In the genomic region with DNA sequence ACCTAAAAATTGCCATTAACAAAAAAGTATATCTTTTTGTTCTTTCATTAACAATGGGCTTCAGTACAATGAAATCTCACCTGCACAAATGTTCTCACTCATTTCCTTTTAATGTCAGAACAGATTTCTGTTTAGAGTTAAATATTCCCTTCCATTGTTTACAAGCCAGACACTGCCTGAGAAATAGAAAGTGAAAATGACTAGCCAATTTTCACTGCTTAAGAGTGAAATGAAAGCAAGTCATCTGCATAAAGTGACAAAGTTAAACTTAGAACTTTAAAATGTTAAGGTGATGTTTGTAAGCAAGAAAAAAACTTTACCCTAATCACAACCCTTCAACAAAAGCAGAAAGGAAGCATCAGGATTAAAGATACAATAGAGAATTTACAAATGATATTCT, we compare ENCODE assay signal across 9 cellular contexts. TPM values are rescaled to one million over a fixed set of nuclear protein-coding genes. Genes with fewer than 3 reads are reported as not detected.
DNase-seq lines count a peak whose midpoint lies in the region; ATAC-seq, FAIRE-seq and TF ChIP-seq lines count a peak whose summit lies in the region.
"Had no signal": no experiment of that assay in that cellular context is flagged by ENCODE, and none has a peak within 500 bp of the region (broad histone marks: within the 10 kb centered on the region; RNA-seq: fewer than 3 reads in every experiment).

No MANE protein-coding gene starts in this region.

- H3K9me3 Mint-ChIP-seq in memory B cell, result no peaks in the 10 kb centered on the region

- ATAC-seq in GM21723 (IDR thresholded peaks at IDR 0.05; ENCODE audit: unreplicated experiment) (peak; percentile 62), T-helper 17 cell (peak; percentile 72), memory B cell (ENCODE audit: low read depth) (peak; percentile 65), GM21360 (IDR thresholded peaks at IDR 0.05; ENCODE audit: unreplicated experiment) (no peak)

- H3K27me3 Mint-ChIP-seq in T-helper 17 cell (no peaks in the 10 kb centered on the region), memory B cell (no peaks in the 10 kb centered on the region)

- H3K27me3 ChIP-seq in uterus, result no peaks in the 10 kb centered on the region

- TF ChIP-seq CTCF in uterus (IDR thresholded peaks at IDR 0.05), result no peak

- H3K4me3 ChIP-seq in uterus, result no peak overlapping the region

- no peaks in the 10 kb centered on the region for H3K36me3 ChIP-seq in uterus

- H3K9me3 ChIP-seq in T-helper 17 cell (ENCODE audit: control insufficient read depth, low read length, poor library complexity, severe bottlenecking) (no peaks in the 10 kb centered on the region), uterus (no peaks in the 10 kb centered on the region)

- peak overlapping the region in 1 of 2 donors; percentile 57 for H3K27ac ChIP-seq in uterus

- peak overlapping the region; percentile 85 for H3K4me3 Mint-ChIP-seq in T-helper 17 cell
- peak overlapping the region; percentile 65 for H3K4me3 Mint-ChIP-seq in memory B cell

- TF ChIP-seq POLR2A in GM12892 (IDR thresholded peaks at IDR 0.05; ENCODE audit: low read depth, low read length) (no peak), uterus (IDR thresholded peaks at IDR 0.05) (no peak)

- intact Hi-C loops in uterus (cut with DNase I; ENCODE audit: low total_unique reads), result no loop called here

- H3K27ac Mint-ChIP-seq in T-helper 17 cell (peak overlapping the region; percentile 74), memory B cell (peak overlapping the region; percentile 79)

- DNase-seq in GM12892 (ENCODE audit: insufficient read length) (no peak), T-helper 17 cell (no peak), memory B cell (ENCODE audit: low spot score in 2 of 2) (no peak), activated gamma-delta T cell treated with Interleukin-2 at 50 U/mL for 16 hours (no peak), uterus (no peak), SKM-1 (lab: John Stamatoyannopoulos, UW; ENCODE audit: unreplicated experiment) (no peak)
- DNase-seq: NCI-H1417 had no signal

- no peaks in the 10 kb centered on the region for H3K4me1 ChIP-seq in uterus

- H3K4me1 Mint-ChIP-seq in T-helper 17 cell (peaks cover 43% of the 10 kb centered on the region), memory B cell (peaks cover 26% of the 10 kb centered on the region)

- peak; percentile 81 for FAIRE-seq in GM12892 (lab: Jason Lieb, UNC)

- no peaks in the 10 kb centered on the region for H3K36me3 Mint-ChIP-seq in T-helper 17 cell (ENCODE audit: low read depth)
- peaks cover 10% of the 10 kb centered on the region for H3K36me3 Mint-ChIP-seq in memory B cell

RNA-seq across cellular contexts. Expression of a gene that starts 27.5 kb away (rescaled TPM):
- 64.0 TPM for polyA plus RNA-seq in GM12892 (2012; ENCODE audit: missing spikeins)
- 10 to 100 TPM; 11.3 to 14.0 TPM for total RNA-seq in T-helper 17 cell
- total RNA-seq in uterus, result 10 to 100 TPM; 10.6 to 16.8 (median 14.6) TPM
